Comparison of ENCODE assay signal across 1 cellular context in the genomic region with DNA sequence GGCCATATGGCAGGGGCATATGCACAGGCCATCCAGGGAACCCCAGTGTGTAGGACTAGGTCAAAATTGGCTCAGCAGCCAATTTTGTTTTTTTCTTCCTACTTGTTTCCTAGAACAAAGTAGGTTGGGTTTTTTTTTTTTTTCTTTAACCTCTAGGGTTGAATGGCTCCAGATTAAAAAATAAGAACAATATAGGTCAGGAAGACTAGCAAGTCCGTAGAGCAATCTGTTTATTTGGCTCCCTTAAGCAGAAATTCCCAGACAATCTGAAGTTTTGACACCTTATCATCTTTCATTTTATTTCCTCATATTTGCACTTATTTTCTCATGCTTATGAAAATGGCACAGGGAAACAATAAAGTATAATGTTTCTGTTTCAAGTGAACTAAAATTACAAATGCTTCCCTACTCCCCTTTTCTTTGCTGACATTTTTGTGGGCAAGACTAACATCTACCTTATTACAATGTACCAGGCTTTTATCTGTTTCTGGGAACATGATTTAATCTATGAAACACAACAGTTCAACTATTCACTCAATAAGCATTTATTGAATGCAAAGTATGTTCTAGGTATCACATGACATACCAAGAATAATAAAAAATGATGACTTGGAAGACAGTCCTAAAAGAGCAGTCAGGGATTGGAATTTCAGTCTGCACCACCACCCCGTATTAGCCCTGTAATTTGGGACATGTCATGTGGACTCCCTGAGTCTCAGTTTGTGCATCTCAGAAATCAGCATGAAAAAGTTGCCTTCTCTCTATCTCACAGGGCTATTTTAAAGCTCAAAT.
TF ChIP-seq lines count a peak whose summit lies in the region.

No MANE protein-coding gene starts in this region.

TF ChIP-seq in K562, 482 proteins besides CTCF, POLR2A, EP300 and RAD21 (continued from another document):
- TF ChIP-seq U2AF2 (optimal IDR thresholded peaks at IDR 0.05; ENCODE audit: low read depth, low read length) = no peak
- no peak for TF ChIP-seq THRAP3 (IDR thresholded peaks at IDR 0.05; ENCODE audit: borderline replicate concordance)
- no peak for TF ChIP-seq PHF21A (IDR thresholded peaks at IDR 0.05; ENCODE audit: borderline replicate concordance, low read depth)
